ENCODE assay signal across 18 cellular contexts in genomic region chr14:102782974-102783373, GRCh38.
"Had no signal": no experiment of that assay in that cellular context is flagged by ENCODE, and none has a peak within 500 bp of the region (broad histone marks: within the 10 kb centered on the region; RNA-seq: fewer than 3 reads in every experiment).

No MANE protein-coding gene starts in this region.

- ATAC-seq: natural killer cell treated with Interleukin-12 subunit alpha and Interleukin-12 subunit beta and Interleukin-15 and Interleukin-18, amount 100 ng/mL, for 72 hours; stimulated activated naive CD8-positive, alpha-beta T cell treated with anti-CD3 and anti-CD28 coated beads, Interleukin-15, Interleukin-2, amounts not matched to agents 100 U/mL and 50 U/mL, for 24 hours had no signal

- H3K27me3 ChIP-seq: brain microvascular endothelial cell, esophagus squamous epithelium, right atrium auricular region, suprapubic skin, upper lobe of left lung had no signal

- H3K27ac Mint-ChIP-seq: activated naive CD8-positive, alpha-beta T cell treated with anti-CD3 and anti-CD28 coated beads, Interleukin-2, amount 10 ng/mL, durations not matched to agents 7 days and 5 days; natural killer cell treated with Interleukin-12 subunit alpha and Interleukin-12 subunit beta and Interleukin-15 and Interleukin-18, amount 100 ng/mL, for 72 hours; progenitor cell of endocrine pancreas had no signal

- H3K36me3 ChIP-seq: brain microvascular endothelial cell, esophagus squamous epithelium, right atrium auricular region, suprapubic skin, upper lobe of left lung had no signal

- H3K9me3 ChIP-seq: esophagus squamous epithelium, right atrium auricular region, suprapubic skin, upper lobe of left lung had no signal

- H3K4me3 Mint-ChIP-seq: activated naive CD8-positive, alpha-beta T cell treated with anti-CD3 and anti-CD28 coated beads, Interleukin-2, amount 10 ng/mL, durations not matched to agents 7 days and 5 days; central memory CD8-positive, alpha-beta T cell; natural killer cell treated with Interleukin-12 subunit alpha and Interleukin-12 subunit beta and Interleukin-15 and Interleukin-18, amount 100 ng/mL, for 72 hours had no signal

- H3K27me3 Mint-ChIP-seq: activated naive CD8-positive, alpha-beta T cell treated with anti-CD3 and anti-CD28 coated beads, Interleukin-2, amount 10 ng/mL, durations not matched to agents 7 days and 5 days; central memory CD8-positive, alpha-beta T cell; natural killer cell treated with Interleukin-12 subunit alpha and Interleukin-12 subunit beta and Interleukin-15 and Interleukin-18, amount 100 ng/mL, for 72 hours; progenitor cell of endocrine pancreas had no signal

- H3K9me3 Mint-ChIP-seq: activated naive CD8-positive, alpha-beta T cell treated with anti-CD3 and anti-CD28 coated beads, Interleukin-2, amount 10 ng/mL, durations not matched to agents 7 days and 5 days; central memory CD8-positive, alpha-beta T cell; natural killer cell treated with Interleukin-12 subunit alpha and Interleukin-12 subunit beta and Interleukin-15 and Interleukin-18, amount 100 ng/mL, for 72 hours had no signal

- H3K4me3 ChIP-seq: coronary artery, esophagus squamous epithelium, right atrium auricular region, suprapubic skin, upper lobe of left lung had no signal

- H3K27ac ChIP-seq: brain microvascular endothelial cell, coronary artery, esophagus squamous epithelium, right atrium auricular region, suprapubic skin, upper lobe of left lung had no signal

- DNase-seq: activated CD4-positive, alpha-beta T cell treated with anti-CD3 and anti-CD28 coated beads for 48 hours; activated effector memory CD4-positive, alpha-beta T cell treated with anti-CD3 and anti-CD28 coated beads, Interleukin-2, amount 50 U/mL, for 16 hours; activated naive CD8-positive, alpha-beta T cell treated with anti-CD3 and anti-CD28 coated beads, Interleukin-2, amount 10 ng/mL, durations not matched to agents 7 days and 5 days; brain microvascular endothelial cell; effector CD4-positive, alpha-beta T cell; esophagus squamous epithelium; foreskin fibroblast; nucleus accumbens; stimulated activated CD4-positive, alpha-beta T cell treated with anti-CD3 and anti-CD28 coated beads, Interleukin-4, amount 100 ng/mL, for 24 hours; stimulated activated naive CD8-positive, alpha-beta T cell treated with anti-CD3 and anti-CD28 coated beads, Interleukin-15, Interleukin-2, amounts not matched to agents 100 U/mL and 50 U/mL, for 24 hours; T-helper 2 cell; upper lobe of left lung had no signal
